25 cellular contexts compared by ENCODE assay signal in the genomic region with DNA sequence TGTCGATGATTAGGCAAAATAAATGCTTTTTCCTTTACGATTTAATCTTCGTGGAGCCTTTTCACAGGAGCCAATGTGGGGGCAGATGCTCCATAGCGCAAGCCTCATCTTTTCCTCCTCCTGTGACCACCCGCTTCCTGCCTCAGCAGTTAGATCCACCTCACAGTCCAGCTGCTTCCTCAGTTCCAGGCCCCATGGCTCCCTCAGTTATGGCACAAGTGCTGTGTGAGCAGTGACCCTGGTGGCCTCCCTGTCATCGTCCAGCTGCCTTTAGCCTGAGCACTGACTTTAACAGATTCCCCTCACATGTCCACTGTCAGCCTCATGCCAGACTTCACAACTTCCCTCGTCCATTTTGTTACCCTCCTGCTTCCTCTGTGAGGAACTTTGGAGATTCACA.
DNase-seq lines count a peak whose midpoint lies in the region; ATAC-seq, FAIRE-seq and TF ChIP-seq lines count a peak whose summit lies in the region.
"Had no signal": no experiment of that assay in that cellular context is flagged by ENCODE, and none has a peak within 500 bp of the region (broad histone marks: within the 10 kb centered on the region; RNA-seq: fewer than 3 reads in every experiment).

No MANE protein-coding gene starts in this region.

- no peaks in the 10 kb centered on the region for H3K36me3 Mint-ChIP-seq in astrocyte (ENCODE audit: low read depth, unreplicated experiment)
- H3K36me3 Mint-ChIP-seq in activated CD8-positive, alpha-beta memory T cell treated with anti-CD3 and anti-CD28 coated beads, Interleukin-2, amount 10 ng/mL, durations not matched to agents 7 days and 5 days: no peaks in the 10 kb centered on the region
- H3K36me3 Mint-ChIP-seq: CD14-positive monocyte had no signal

- no peaks in the 10 kb centered on the region for H3K9me3 ChIP-seq in astrocyte (ENCODE audit: insufficient read depth, low read depth, low read length)
- H3K9me3 ChIP-seq in psoas muscle: no peaks in the 10 kb centered on the region
- H3K9me3 ChIP-seq: MG63 had no signal

- no peaks in the 10 kb centered on the region for H3K4me1 Mint-ChIP-seq in astrocyte (ENCODE audit: low read depth, unreplicated experiment)
- no peaks in the 10 kb centered on the region for H3K4me1 Mint-ChIP-seq in activated CD8-positive, alpha-beta memory T cell treated with anti-CD3 and anti-CD28 coated beads, Interleukin-2, amount 10 ng/mL, durations not matched to agents 7 days and 5 days
- H3K4me1 Mint-ChIP-seq: B cell, CD14-positive monocyte had no signal

- 55 to 65% (median 65%) methylated on average over 7 of the region's 7 CpGs for WGBS in psoas muscle, 3 donors

- H3K27ac ChIP-seq in astrocyte (ENCODE audit: low read depth, low read length): no peak overlapping the region
- H3K27ac ChIP-seq in psoas muscle: no peak overlapping the region
- H3K27ac ChIP-seq: PC-9, SK-N-MC had no signal

- no peak for FAIRE-seq in astrocyte (lab: Jason Lieb, UNC)
- FAIRE-seq: H54, K562 had no signal

- intact Hi-C loops in left ventricle myocardium superior (cut with micrococcal nuclease) (no loop called here), left cardiac atrium (cut with DNase I) (no loop called here), psoas muscle (cut with DNase I) (no loop called here)

- no peaks in the 10 kb centered on the region for H3K27me3 Mint-ChIP-seq in astrocyte (ENCODE audit: low read depth, unreplicated experiment)
- H3K27me3 Mint-ChIP-seq in activated CD8-positive, alpha-beta memory T cell treated with anti-CD3 and anti-CD28 coated beads, Interleukin-2, amount 10 ng/mL, durations not matched to agents 7 days and 5 days: no peaks in the 10 kb centered on the region
- H3K27me3 Mint-ChIP-seq: B cell had no signal

- H3K4me3 Mint-ChIP-seq in astrocyte (ENCODE audit: unreplicated experiment): no peak overlapping the region
- no peak overlapping the region for H3K4me3 Mint-ChIP-seq in activated CD8-positive, alpha-beta memory T cell treated with anti-CD3 and anti-CD28 coated beads, Interleukin-2, amount 10 ng/mL, durations not matched to agents 7 days and 5 days
- H3K4me3 Mint-ChIP-seq: B cell, CD14-positive monocyte had no signal

- peak overlapping the region; percentile 52 for H2AFZ ChIP-seq in astrocyte (ENCODE audit: low read depth, low read length)
- H2AFZ ChIP-seq: PC-9 had no signal

- H3K4me3 ChIP-seq in astrocyte (ENCODE audit: insufficient read depth, low read depth, low read length) (no peak overlapping the region), psoas muscle (no peak overlapping the region)
- H3K4me3 ChIP-seq: K562, MG63, PC-9, SK-N-MC had no signal

- TF ChIP-seq CTCF in astrocyte (IDR thresholded peaks at IDR 0.05; ENCODE audit: insufficient read depth, low read depth, low read length) (no peak), psoas muscle (IDR thresholded peaks at IDR 0.05) (no peak)

- H3K27me3 ChIP-seq in astrocyte (ENCODE audit: insufficient read depth, low read length) (no peaks in the 10 kb centered on the region), psoas muscle (ENCODE audit: insufficient read depth in 3 of 3, low read length in 2 of 3) (no peaks in the 10 kb centered on the region)
- H3K27me3 ChIP-seq: MG63 had no signal

- H3K36me3 ChIP-seq in astrocyte (ENCODE audit: insufficient read depth, low read length) (no peaks in the 10 kb centered on the region), psoas muscle (ENCODE audit: insufficient read depth in 1 of 2, low read depth in 1 of 2) (no peaks in the 10 kb centered on the region)
- H3K36me3 ChIP-seq: MG63 had no signal

- H3K4me2 ChIP-seq in astrocyte (ENCODE audit: low read length): no peak overlapping the region
- H3K4me2 ChIP-seq: PC-9 had no signal

- H3K9me3 Mint-ChIP-seq in astrocyte (ENCODE audit: unreplicated experiment): no peaks in the 10 kb centered on the region
- no peaks in the 10 kb centered on the region for H3K9me3 Mint-ChIP-seq in activated CD8-positive, alpha-beta memory T cell treated with anti-CD3 and anti-CD28 coated beads, Interleukin-2, amount 10 ng/mL, durations not matched to agents 7 days and 5 days (ENCODE audit: low read depth)

- CTCF ChIA-PET in activated CD8-positive, alpha-beta memory T cell treated with anti-CD3 and anti-CD28 coated beads, Interleukin-2, amount 10 ng/mL, durations not matched to agents 7 days and 5 days (lab: Charles Lee): no interaction called here

- no peaks in the 10 kb centered on the region for H3K4me1 ChIP-seq in astrocyte (ENCODE audit: insufficient read depth, low read length)
- H3K4me1 ChIP-seq in psoas muscle: no peaks in the 10 kb centered on the region

- DNase-seq in left ventricle myocardium superior (peak; percentile 29), left cardiac atrium (no peak), astrocyte (ENCODE audit: low read depth) (no peak), lung microvascular endothelial cell (ENCODE audit: low read depth in 2 of 2) (peak; percentile 35 to 69), psoas muscle (no peak)
- DNase-seq in activated CD8-positive, alpha-beta memory T cell treated with anti-CD3 and anti-CD28 coated beads, Interleukin-2, amount 10 ng/mL, durations not matched to agents 7 days and 5 days: no peak
- DNase-seq: 8988T, DMS53, EL, GF-D8, MG63, NCI-H1417, NCI-H1694 treated with DMSO at 0.1 percent for 48 hours, NCI-H2081 treated with DMSO at 0.1 percent for 48 hours, NCI-H2171 treated with DMSO at 0.1 percent for 48 hours, NCI-H446 treated with DMSO at 0.1 percent for 48 hours, PC-9, RPMI8226, SHP77 treated with DMSO at 0.1 percent for 48 hours had no signal

- no peak overlapping the region for H3K9ac ChIP-seq in astrocyte (ENCODE audit: low read length)

- H3K27ac Mint-ChIP-seq in astrocyte (ENCODE audit: unreplicated experiment): no peak overlapping the region
- no peak overlapping the region for H3K27ac Mint-ChIP-seq in activated CD8-positive, alpha-beta memory T cell treated with anti-CD3 and anti-CD28 coated beads, Interleukin-2, amount 10 ng/mL, durations not matched to agents 7 days and 5 days
- H3K27ac Mint-ChIP-seq: B cell had no signal

- ATAC-seq in left ventricle myocardium superior (no peak), left cardiac atrium (no peak), psoas muscle (no peak), HG02840 (IDR thresholded peaks at IDR 0.05; ENCODE audit: low FRiP score, unreplicated experiment) (no peak)
- no peak for ATAC-seq in activated CD8-positive, alpha-beta memory T cell treated with anti-CD3 and anti-CD28 coated beads, Interleukin-2, amount 10 ng/mL, durations not matched to agents 7 days and 5 days
- ATAC-seq: K562 had no signal

- H4K20me1 ChIP-seq in astrocyte (ENCODE audit: insufficient read depth, low read length): no peaks in the 10 kb centered on the region

- H3K79me2 ChIP-seq in astrocyte (ENCODE audit: insufficient read depth, low read length): no peaks in the 10 kb centered on the region

Comparison
In these comparisons a context has a peak if more than half of its experiments do, and no peak if none do; other contexts are left out.
1. DNase-seq: peak in left ventricle myocardium superior (single experiment) and lung microvascular endothelial cell (2 of 2); none in left cardiac atrium (single experiment), astrocyte (single experiment), psoas muscle (0 of 2) and activated CD8-positive, alpha-beta memory T cell treated with anti-CD3 and anti-CD28 coated beads, Interleukin-2, amount 10 ng/mL, durations not matched to agents 7 days and 5 days (single experiment).